21 cellular contexts compared by ENCODE assay signal in the genomic region with DNA sequence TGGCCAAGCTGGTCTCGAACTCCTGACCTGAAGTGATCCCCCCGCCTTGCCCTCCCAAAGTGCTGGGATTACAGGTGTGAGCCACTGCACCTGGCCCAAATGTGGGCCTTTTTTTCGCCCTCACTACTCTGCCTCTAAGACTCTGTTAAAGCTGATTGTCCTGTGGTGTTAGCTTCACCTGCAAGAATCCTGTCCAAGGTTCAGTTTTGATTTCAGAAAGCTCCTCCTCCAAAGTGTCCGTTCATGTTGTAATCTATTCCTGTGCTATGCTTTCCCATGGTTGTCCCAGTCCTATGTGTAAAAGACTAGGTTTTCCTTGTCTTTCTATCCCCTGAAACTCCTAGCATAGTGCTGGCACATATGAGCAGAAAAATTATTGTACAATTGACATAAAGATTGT.
A peak's percentile ranks its signal among the peaks of the same experiment; 100 is the strongest.
DNase-seq lines count a peak whose midpoint lies in the region; ATAC-seq and TF ChIP-seq lines count a peak whose summit lies in the region.
"Had no signal": no experiment of that assay in that cellular context is flagged by ENCODE, and none has a peak within 500 bp of the region (broad histone marks: within the 10 kb centered on the region; RNA-seq: fewer than 3 reads in every experiment).

No MANE protein-coding gene starts in this region.

- no peaks in the 10 kb centered on the region for H3K4me1 ChIP-seq in mucosa of descending colon (ENCODE audit: low read depth)
- H3K4me1 ChIP-seq: BE2C; BLaER1 treated with 17β-estradiol and CSF1 and Interleukin-3, amounts not matched to agents 10 nM and 100 nM had no signal

- DNase-seq in HuH-7 (ENCODE audit: low spot score) (peak; percentile 6), left colon (no peak), mucosa of descending colon (peak in 1 of 3 donors; percentile 10), type B pancreatic cell (ENCODE audit: extremely low spot score, unreplicated experiment) (no peak)
- no peak for DNase-seq in activated CD4-positive, alpha-beta memory T cell treated with anti-CD3 and anti-CD28 coated beads, Interleukin-2, amount 10 ng/mL, durations not matched to agents 7 days and 5 days
- DNase-seq: AML-193; BE2C; CD4-positive, alpha-beta T cell; CD8-positive, alpha-beta memory T cell; DMS 273 treated with DMSO at 0.1 percent for 48 hours; DMS79; EL; GDM1; H9 had no signal

- TF ChIP-seq CTCF in mucosa of descending colon (IDR thresholded peaks at IDR 0.05) (no peak), type B pancreatic cell (conservative IDR thresholded peaks at IDR 0.05) (no peak)

- CTCF ChIA-PET in activated CD4-positive, alpha-beta memory T cell treated with anti-CD3 and anti-CD28 coated beads, Interleukin-2, amount 10 ng/mL, durations not matched to agents 7 days and 5 days (lab: Charles Lee): no interaction called here

- H3K36me3 Mint-ChIP-seq in type B pancreatic cell: no peaks in the 10 kb centered on the region
- no peaks in the 10 kb centered on the region for H3K36me3 Mint-ChIP-seq in activated CD4-positive, alpha-beta memory T cell treated with anti-CD3 and anti-CD28 coated beads, Interleukin-2, amount 10 ng/mL, durations not matched to agents 7 days and 5 days (ENCODE audit: low read depth)
- H3K36me3 Mint-ChIP-seq: CD14-positive monocyte; CD8-positive, alpha-beta memory T cell had no signal

- no peaks in the 10 kb centered on the region for H3K4me1 Mint-ChIP-seq in type B pancreatic cell (ENCODE audit: unreplicated experiment)
- no peaks in the 10 kb centered on the region for H3K4me1 Mint-ChIP-seq in activated CD4-positive, alpha-beta memory T cell treated with anti-CD3 and anti-CD28 coated beads, Interleukin-2, amount 10 ng/mL, durations not matched to agents 7 days and 5 days
- H3K4me1 Mint-ChIP-seq: CD14-positive monocyte; CD8-positive, alpha-beta memory T cell; GM23338; H9 had no signal

- H3K27ac Mint-ChIP-seq in type B pancreatic cell: peak overlapping the region; percentile 6
- H3K27ac Mint-ChIP-seq in activated CD4-positive, alpha-beta memory T cell treated with anti-CD3 and anti-CD28 coated beads, Interleukin-2, amount 10 ng/mL, durations not matched to agents 7 days and 5 days: no peak overlapping the region
- H3K27ac Mint-ChIP-seq: CD14-positive monocyte; CD4-positive, alpha-beta T cell; CD8-positive, alpha-beta memory T cell; GM23338; H9 had no signal

- H3K4me3 ChIP-seq in mucosa of descending colon: no peak overlapping the region
- H3K4me3 ChIP-seq: BLaER1 treated with 17β-estradiol and CSF1 and Interleukin-3, amounts not matched to agents 10 nM and 100 nM; GM12878; GM23338 had no signal

- intact Hi-C loops in left colon (cut with DNase I, micrococcal nuclease) (no loop called here), mucosa of descending colon (cut with DNase I, micrococcal nuclease) (no loop called here)

- H3K9me3 Mint-ChIP-seq in type B pancreatic cell: no peaks in the 10 kb centered on the region
- no peaks in the 10 kb centered on the region for H3K9me3 Mint-ChIP-seq in activated CD4-positive, alpha-beta memory T cell treated with anti-CD3 and anti-CD28 coated beads, Interleukin-2, amount 10 ng/mL, durations not matched to agents 7 days and 5 days
- H3K9me3 Mint-ChIP-seq: CD4-positive, alpha-beta T cell; CD8-positive, alpha-beta memory T cell; GM23338; H9 had no signal

- H3K9me3 ChIP-seq in mucosa of descending colon: no peaks in the 10 kb centered on the region
- H3K9me3 ChIP-seq: BE2C; BLaER1 treated with 17β-estradiol and CSF1 and Interleukin-3, amounts not matched to agents 10 nM and 100 nM had no signal

- no peak overlapping the region for H3K4me3 Mint-ChIP-seq in type B pancreatic cell
- H3K4me3 Mint-ChIP-seq in activated CD4-positive, alpha-beta memory T cell treated with anti-CD3 and anti-CD28 coated beads, Interleukin-2, amount 10 ng/mL, durations not matched to agents 7 days and 5 days: no peak overlapping the region
- H3K4me3 Mint-ChIP-seq: CD14-positive monocyte; CD4-positive, alpha-beta T cell; CD8-positive, alpha-beta memory T cell; GM23338; H9 had no signal

- ATAC-seq in left colon (peak; percentile 97), mucosa of descending colon (peak; percentile 78), GM18909 (IDR thresholded peaks at IDR 0.05; ENCODE audit: poor library complexity, unreplicated experiment) (no peak), HG03520 (IDR thresholded peaks at IDR 0.05; ENCODE audit: unreplicated experiment) (no peak)
- ATAC-seq: GM12878, GM23338, HCT116 had no signal

- H3K36me3 ChIP-seq in mucosa of descending colon (ENCODE audit: low read depth): no peaks in the 10 kb centered on the region
- H3K36me3 ChIP-seq: BE2C; BLaER1 treated with 17β-estradiol and CSF1 and Interleukin-3, amounts not matched to agents 10 nM and 100 nM had no signal

- no peaks in the 10 kb centered on the region for H3K27me3 Mint-ChIP-seq in type B pancreatic cell
- H3K27me3 Mint-ChIP-seq in activated CD4-positive, alpha-beta memory T cell treated with anti-CD3 and anti-CD28 coated beads, Interleukin-2, amount 10 ng/mL, durations not matched to agents 7 days and 5 days: no peaks in the 10 kb centered on the region
- H3K27me3 Mint-ChIP-seq: CD4-positive, alpha-beta T cell; CD8-positive, alpha-beta memory T cell had no signal

- POLR2A ChIA-PET in activated CD4-positive, alpha-beta memory T cell treated with anti-CD3 and anti-CD28 coated beads, Interleukin-2, amount 10 ng/mL, durations not matched to agents 7 days and 5 days (lab: Charles Lee): no interaction called here

Comparison
In these comparisons a context has a peak if more than half of its experiments do, and no peak if none do; other contexts are left out.
1. ATAC-seq: peak in left colon (single experiment) and mucosa of descending colon (single experiment); none in GM18909 (single experiment) and HG03520 (single experiment).